In genomic region chr14:51626788-51627187, GRCh38 we compare ENCODE assay signal across 32 cellular contexts. TPM values are rescaled to one million over a fixed set of nuclear protein-coding genes. Genes with fewer than 3 reads are reported as not detected.
DNase-seq lines count a peak whose midpoint lies in the region; ATAC-seq and TF ChIP-seq lines count a peak whose summit lies in the region.
"Had no signal": no experiment of that assay in that cellular context is flagged by ENCODE, and none has a peak within 500 bp of the region (broad histone marks: within the 10 kb centered on the region; RNA-seq: fewer than 3 reads in every experiment).

No MANE protein-coding gene starts in this region.

- H3K4me3 Mint-ChIP-seq in activated CD8-positive, alpha-beta T cell treated with anti-CD3 and anti-CD28 coated beads, Interleukin-2, amount 10 ng/mL, durations not matched to agents 7 days and 5 days: peak overlapping the region; percentile 20
- H3K4me3 Mint-ChIP-seq in activated CD8-positive, alpha-beta T cell treated with anti-CD3 and anti-CD28 coated beads for 36 hours: no peak overlapping the region
- H3K4me3 Mint-ChIP-seq in CD4-positive, alpha-beta T cell: no peak overlapping the region
- H3K4me3 Mint-ChIP-seq: activated CD4-positive, alpha-beta T cell treated with anti-CD3 and anti-CD28 coated beads, Interleukin-2, amount 10 ng/mL, durations not matched to agents 24 days and 14 days; nephron progenitor cell; stimulated activated naive B cell treated with anti-CD40 and anti-IgM and Interleukin-4, amounts not matched to agents 10 μg/mL and 1 μg/mL and 100 μg/mL, for 72 hours; WTC11 had no signal

- 55% methylated on average over 1 of the region's 1 CpG for WGBS in esophagus muscularis mucosa

- intact Hi-C loops in activated CD8-positive, alpha-beta T cell treated with anti-CD3 and anti-CD28 coated beads for 36 hours (cut with micrococcal nuclease): no loop called here
- intact Hi-C loops in PC-3 (cut with micrococcal nuclease): no loop called here
- intact Hi-C loops in esophagus muscularis mucosa (cut with DNase I): no loop called here
- intact Hi-C loops in CD4-positive, alpha-beta T cell (cut with DNase I, micrococcal nuclease): no loop called here

- H3K9me3 ChIP-seq in PC-3 (ENCODE audit: low read length): no peaks in the 10 kb centered on the region
- H3K9me3 ChIP-seq in esophagus muscularis mucosa: no peaks in the 10 kb centered on the region
- H3K9me3 ChIP-seq in CD4-positive, alpha-beta T cell (ENCODE audit: control insufficient read depth, low read length): no peaks in the 10 kb centered on the region
- H3K9me3 ChIP-seq: BE2C, Peyer's patch, upper lobe of left lung had no signal

- no peaks in the 10 kb centered on the region for H3F3A ChIP-seq in PC-3 (ENCODE audit: low read length, unreplicated experiment)

- peaks cover 3% of the 10 kb centered on the region for H3K9me3 Mint-ChIP-seq in activated CD8-positive, alpha-beta T cell treated with anti-CD3 and anti-CD28 coated beads, Interleukin-2, amount 10 ng/mL, durations not matched to agents 7 days and 5 days (ENCODE audit: insufficient read depth)
- H3K9me3 Mint-ChIP-seq in activated CD8-positive, alpha-beta T cell treated with anti-CD3 and anti-CD28 coated beads for 36 hours: no peaks in the 10 kb centered on the region
- no peaks in the 10 kb centered on the region for H3K9me3 Mint-ChIP-seq in CD4-positive, alpha-beta T cell
- H3K9me3 Mint-ChIP-seq: activated CD4-positive, alpha-beta T cell treated with anti-CD3 and anti-CD28 coated beads, Interleukin-2, amount 10 ng/mL, durations not matched to agents 24 days and 14 days; nephron progenitor cell had no signal

- no peaks in the 10 kb centered on the region for H3K36me3 Mint-ChIP-seq in activated CD8-positive, alpha-beta T cell treated with anti-CD3 and anti-CD28 coated beads, Interleukin-2, amount 10 ng/mL, durations not matched to agents 7 days and 5 days (ENCODE audit: low read depth)
- no peaks in the 10 kb centered on the region for H3K36me3 Mint-ChIP-seq in activated CD8-positive, alpha-beta T cell treated with anti-CD3 and anti-CD28 coated beads for 36 hours (ENCODE audit: low read depth)
- no peaks in the 10 kb centered on the region for H3K36me3 Mint-ChIP-seq in CD4-positive, alpha-beta T cell (ENCODE audit: low read depth)
- H3K36me3 Mint-ChIP-seq: stimulated activated naive B cell treated with anti-CD40 and anti-IgM and Interleukin-4, amounts not matched to agents 10 μg/mL and 1 μg/mL and 100 μg/mL, for 72 hours; WTC11 had no signal

- peaks cover 10% of the 10 kb centered on the region for H3K4me1 Mint-ChIP-seq in activated CD8-positive, alpha-beta T cell treated with anti-CD3 and anti-CD28 coated beads, Interleukin-2, amount 10 ng/mL, durations not matched to agents 7 days and 5 days (ENCODE audit: low read depth)
- peaks cover 4% of the 10 kb centered on the region for H3K4me1 Mint-ChIP-seq in activated CD8-positive, alpha-beta T cell treated with anti-CD3 and anti-CD28 coated beads for 36 hours (ENCODE audit: low read depth)
- no peaks in the 10 kb centered on the region for H3K4me1 Mint-ChIP-seq in CD4-positive, alpha-beta T cell (ENCODE audit: low read depth)
- H3K4me1 Mint-ChIP-seq: activated CD4-positive, alpha-beta T cell treated with anti-CD3 and anti-CD28 coated beads, Interleukin-2, amount 10 ng/mL, durations not matched to agents 24 days and 14 days; WTC11 had no signal

- H3K4me3 ChIP-seq in PC-3 (ENCODE audit: low read length) (no peak overlapping the region), esophagus muscularis mucosa (peak overlapping the region in 3 of 4 donors; percentile 3 to 18 (median 18))
- H3K4me3 ChIP-seq: K562, Peyer's patch, upper lobe of left lung had no signal

- no peak overlapping the region for H3K9ac ChIP-seq in PC-3 (ENCODE audit: low read length)

- ATAC-seq in activated CD8-positive, alpha-beta T cell treated with anti-CD3 and anti-CD28 coated beads, Interleukin-2, amount 10 ng/mL, durations not matched to agents 7 days and 5 days: no peak
- no peak for ATAC-seq in activated CD8-positive, alpha-beta T cell treated with anti-CD3 and anti-CD28 coated beads for 36 hours
- ATAC-seq in PC-3: no peak
- no peak for ATAC-seq in GM18502 (IDR thresholded peaks at IDR 0.05; ENCODE audit: poor library complexity, unreplicated experiment)
- ATAC-seq in CD4-positive, alpha-beta T cell (ENCODE audit: poor library complexity): no peak
- ATAC-seq: K562; left colon; stimulated activated naive B cell treated with anti-CD40 and anti-IgM and Interleukin-4, amounts not matched to agents 10 μg/mL and 1 μg/mL and 100 μg/mL, for 72 hours; WTC11 had no signal

- H2AFZ ChIP-seq in PC-3 (ENCODE audit: low read length): no peak overlapping the region

- H3K4me1 ChIP-seq in PC-3 (ENCODE audit: insufficient read depth, low read length): no peaks in the 10 kb centered on the region
- H3K4me1 ChIP-seq in esophagus muscularis mucosa: peaks cover 0 to 11% (median 6%) of the 10 kb centered on the region in 4 donors
- H3K4me1 ChIP-seq: Peyer's patch, upper lobe of left lung had no signal

- CTCF ChIA-PET in activated CD8-positive, alpha-beta T cell treated with anti-CD3 and anti-CD28 coated beads, Interleukin-2, amount 10 ng/mL, durations not matched to agents 7 days and 5 days (lab: Charles Lee): no interaction called here
- CTCF ChIA-PET in activated CD8-positive, alpha-beta T cell treated with anti-CD3 and anti-CD28 coated beads for 36 hours (lab: Charles Lee): no interaction called here
- CTCF ChIA-PET in PC-3 (lab: Charles Lee): no interaction called here
- CTCF ChIA-PET in CD4-positive, alpha-beta T cell (lab: Charles Lee): no interaction called here

- H3K27me3 ChIP-seq in PC-3 (ENCODE audit: low read length): no peaks in the 10 kb centered on the region
- H3K27me3 ChIP-seq in esophagus muscularis mucosa: no peaks in the 10 kb centered on the region
- no peaks in the 10 kb centered on the region for H3K27me3 ChIP-seq in CD4-positive, alpha-beta T cell (ENCODE audit: control insufficient read depth, insufficient read depth, low read length)
- H3K27me3 ChIP-seq: BE2C, Peyer's patch, upper lobe of left lung had no signal

- no peak for TF ChIP-seq EP300 in esophagus muscularis mucosa (IDR thresholded peaks at IDR 0.05)

- DNase-seq in activated CD8-positive, alpha-beta T cell treated with anti-CD3 and anti-CD28 coated beads, Interleukin-2, amount 10 ng/mL, durations not matched to agents 7 days and 5 days: no peak
- no peak for DNase-seq in activated CD8-positive, alpha-beta T cell treated with anti-CD3 and anti-CD28 coated beads for 36 hours
- DNase-seq in PC-3 (no peak), esophagus muscularis mucosa (ENCODE audit: extremely low spot score) (no peak), mucosa of gallbladder (ENCODE audit: low spot score) (no peak), cerebellum (ENCODE audit: low spot score) (no peak)
- no peak for DNase-seq in CD4-positive, alpha-beta T cell
- DNase-seq: 8988T; activated CD4-positive, alpha-beta T cell treated with anti-CD3 and anti-CD28 coated beads, Interleukin-2, amount 10 ng/mL, durations not matched to agents 24 days and 14 days; activated effector memory CD4-positive, alpha-beta T cell treated with Interleukin-2 at 50 U/mL for 16 hours; activated T-cell treated with anti-CD3 and anti-CD28 coated beads, Interleukin-2, amount 50 U/mL, for 1 hour; BE2C; cortex of kidney; DMS 273 treated with DMSO at 0.1 percent for 48 hours; effector memory CD4-positive, alpha-beta T cell; EL; glutamatergic neuron; HCEC 1CT; left colon; NCI-H1417 treated with DMSO at 0.1 percent for 48 hours; NCI-H2081; NCI-H226; NCI-H526 treated with DMSO at 0.1 percent for 48 hours; nephron progenitor cell; Peyer's patch; SHP77 treated with DMSO at 0.1 percent for 48 hours; stimulated activated naive B cell treated with anti-CD40 and anti-IgM and Interleukin-4, amounts not matched to agents 10 μg/mL and 1 μg/mL and 100 μg/mL, for 72 hours; T1000; upper lobe of left lung had no signal

- POLR2A ChIA-PET in activated CD8-positive, alpha-beta T cell treated with anti-CD3 and anti-CD28 coated beads, Interleukin-2, amount 10 ng/mL, durations not matched to agents 7 days and 5 days (lab: Charles Lee): no interaction called here
- POLR2A ChIA-PET in activated CD8-positive, alpha-beta T cell treated with anti-CD3 and anti-CD28 coated beads for 36 hours (lab: Charles Lee): no interaction called here
- POLR2A ChIA-PET in PC-3 (lab: Charles Lee; ENCODE audit: unreplicated experiment): no interaction called here
- POLR2A ChIA-PET in CD4-positive, alpha-beta T cell (lab: Charles Lee): no interaction called here

- H3K9me2 ChIP-seq in PC-3 (replicated peaks; ENCODE audit: low read length): no peaks in the 10 kb centered on the region

- peaks cover 7% of the 10 kb centered on the region for H3K27me3 Mint-ChIP-seq in activated CD8-positive, alpha-beta T cell treated with anti-CD3 and anti-CD28 coated beads, Interleukin-2, amount 10 ng/mL, durations not matched to agents 7 days and 5 days (ENCODE audit: low read depth)
- peaks cover 6% of the 10 kb centered on the region for H3K27me3 Mint-ChIP-seq in activated CD8-positive, alpha-beta T cell treated with anti-CD3 and anti-CD28 coated beads for 36 hours
- H3K27me3 Mint-ChIP-seq in CD4-positive, alpha-beta T cell: peaks cover 13% of the 10 kb centered on the region

- H4K20me1 ChIP-seq in PC-3 (ENCODE audit: low read length): no peaks in the 10 kb centered on the region

- no TSS peak for BruUV-seq in PC-3 (replicated peaks; lab: Mats Ljungman, UMichigan)

- H3K36me3 ChIP-seq in PC-3 (ENCODE audit: low read depth, low read length) (no peaks in the 10 kb centered on the region), esophagus muscularis mucosa (no peaks in the 10 kb centered on the region)
- H3K36me3 ChIP-seq: BE2C, Peyer's patch, upper lobe of left lung had no signal

- TF ChIP-seq CTCF in activated CD8-positive, alpha-beta T cell treated with anti-CD3 and anti-CD28 coated beads for 36 hours (IDR thresholded peaks at IDR 0.05): no peak
- TF ChIP-seq CTCF in PC-3 (conservative IDR thresholded peaks at IDR 0.05; ENCODE audit: low read depth, low read length) (no peak), esophagus muscularis mucosa (IDR thresholded peaks at IDR 0.05) (no peak)
- no peak for TF ChIP-seq CTCF in CD4-positive, alpha-beta T cell (IDR thresholded peaks at IDR 0.05)

- H3K4me2 ChIP-seq in PC-3 (ENCODE audit: low read length): 0 out of 2 replicates have a peak overlapping the region, but pooled peaks have one; percentile 2

- H3K27ac Mint-ChIP-seq in activated CD8-positive, alpha-beta T cell treated with anti-CD3 and anti-CD28 coated beads, Interleukin-2, amount 10 ng/mL, durations not matched to agents 7 days and 5 days: peak overlapping the region; percentile 27
- H3K27ac Mint-ChIP-seq in activated CD8-positive, alpha-beta T cell treated with anti-CD3 and anti-CD28 coated beads for 36 hours: no peak overlapping the region
- no peak overlapping the region for H3K27ac Mint-ChIP-seq in CD4-positive, alpha-beta T cell
- H3K27ac Mint-ChIP-seq: activated CD4-positive, alpha-beta T cell treated with anti-CD3 and anti-CD28 coated beads, Interleukin-2, amount 10 ng/mL, durations not matched to agents 24 days and 14 days; nephron progenitor cell; stimulated activated naive B cell treated with anti-CD40 and anti-IgM and Interleukin-4, amounts not matched to agents 10 μg/mL and 1 μg/mL and 100 μg/mL, for 72 hours; WTC11 had no signal

- H3K79me2 ChIP-seq in PC-3 (ENCODE audit: low read length): no peaks in the 10 kb centered on the region

- H3K27ac ChIP-seq in PC-3 (ENCODE audit: low read length): no peak overlapping the region
- no peak overlapping the region for H3K27ac ChIP-seq in esophagus muscularis mucosa (replicated peaks in 1 of 4)
- no peak overlapping the region for H3K27ac ChIP-seq in CD4-positive, alpha-beta T cell (ENCODE audit: low read depth, low read length)
- H3K27ac ChIP-seq: Peyer's patch, upper lobe of left lung had no signal

- no peak for TF ChIP-seq POLR2A in esophagus muscularis mucosa (IDR thresholded peaks at IDR 0.05; ENCODE audit: low read depth)

RNA-seq across cellular contexts. Expression of gene FRMD6, which starts 24.9 kb away (rescaled TPM):
- total RNA-seq in activated CD8-positive, alpha-beta T cell treated with anti-CD3 and anti-CD28 coated beads, Interleukin-2, amount 10 ng/mL, durations not matched to agents 7 days and 5 days: 1 to 10 TPM; 3.2 to 3.5 TPM
- 1 to 10 TPM; 2.7 to 4.9 TPM for total RNA-seq in activated CD8-positive, alpha-beta T cell treated with anti-CD3 and anti-CD28 coated beads for 36 hours
- total RNA-seq in PC-3 (2014; rRNA removed) (88.3 and 103 TPM in 2 replicates), esophagus muscularis mucosa (10 to 100 TPM; 35.7 to 44.9 (median 37.5) TPM), mucosa of gallbladder (20.3 TPM), cerebellum (23.7 TPM)
- 1 to 10 TPM; 1.4 to 1.5 TPM for total RNA-seq in CD4-positive, alpha-beta T cell
